ENCODE assay signal across 1 cellular context in the genomic region with DNA sequence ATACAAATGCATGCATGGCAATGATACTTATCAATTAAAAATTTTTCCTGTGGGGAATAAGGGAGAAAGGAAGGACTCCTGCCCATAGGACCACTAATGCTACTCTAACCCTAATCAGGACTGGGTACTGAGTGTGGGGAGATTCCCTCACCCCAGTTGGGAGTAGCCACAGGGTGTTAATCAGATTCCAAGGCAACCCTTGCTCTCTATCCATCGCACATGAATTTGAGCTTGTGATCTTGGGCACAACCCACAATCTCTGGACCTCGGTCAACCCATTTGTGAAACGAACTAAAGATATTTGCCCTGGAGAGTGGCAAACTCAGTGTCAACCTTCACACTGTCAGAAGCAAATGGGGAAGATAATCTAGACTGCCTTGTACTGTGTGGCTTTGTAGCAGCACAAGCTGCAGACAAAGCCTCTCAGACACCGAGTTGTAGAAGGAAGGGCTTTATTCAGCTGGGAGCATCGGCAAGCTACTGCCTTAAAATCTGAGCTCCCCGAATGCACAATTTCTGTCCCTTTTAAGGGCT.
TF ChIP-seq lines count a peak whose summit lies in the region.

No MANE protein-coding gene starts in this region.

TF ChIP-seq in K562, 482 proteins besides CTCF, POLR2A, EP300 and RAD21 (continued from another document):
- TF ChIP-seq, protein P1, sequence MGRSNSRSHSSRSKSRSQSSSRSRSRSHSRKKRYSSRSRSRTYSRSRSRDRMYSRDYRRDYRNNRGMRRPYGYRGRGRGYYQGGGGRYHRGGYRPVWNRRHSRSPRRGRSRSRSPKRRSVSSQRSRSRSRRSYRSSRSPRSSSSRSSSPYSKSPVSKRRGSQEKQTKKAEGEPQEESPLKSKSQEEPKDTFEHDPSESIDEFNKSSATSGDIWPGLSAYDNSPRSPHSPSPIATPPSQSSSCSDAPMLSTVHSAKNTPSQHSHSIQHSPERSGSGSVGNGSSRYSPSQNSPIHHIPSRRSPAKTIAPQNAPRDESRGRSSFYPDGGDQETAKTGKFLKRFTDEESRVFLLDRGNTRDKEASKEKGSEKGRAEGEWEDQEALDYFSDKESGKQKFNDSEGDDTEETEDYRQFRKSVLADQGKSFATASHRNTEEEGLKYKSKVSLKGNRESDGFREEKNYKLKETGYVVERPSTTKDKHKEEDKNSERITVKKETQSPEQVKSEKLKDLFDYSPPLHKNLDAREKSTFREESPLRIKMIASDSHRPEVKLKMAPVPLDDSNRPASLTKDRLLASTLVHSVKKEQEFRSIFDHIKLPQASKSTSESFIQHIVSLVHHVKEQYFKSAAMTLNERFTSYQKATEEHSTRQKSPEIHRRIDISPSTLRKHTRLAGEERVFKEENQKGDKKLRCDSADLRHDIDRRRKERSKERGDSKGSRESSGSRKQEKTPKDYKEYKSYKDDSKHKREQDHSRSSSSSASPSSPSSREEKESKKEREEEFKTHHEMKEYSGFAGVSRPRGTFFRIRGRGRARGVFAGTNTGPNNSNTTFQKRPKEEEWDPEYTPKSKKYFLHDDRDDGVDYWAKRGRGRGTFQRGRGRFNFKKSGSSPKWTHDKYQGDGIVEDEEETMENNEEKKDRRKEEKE (IDR thresholded peaks at IDR 0.05; ENCODE audit: borderline replicate concordance in 1 of 2, control insufficient read depth in 1 of 2, low read depth in 2 of 2, low read length in 1 of 2), result no peak
- TF ChIP-seq FOXP1 (CRISPR knock-in tag; IDR thresholded peaks at IDR 0.05) (no peak), ZNF766 (CRISPR knock-in tag; conservative IDR thresholded peaks at IDR 0.05) (no peak), ZNF24 (IDR thresholded peaks at IDR 0.05) (no peak), ARID1B (IDR thresholded peaks at IDR 0.05) (no peak), HEY1 (CRISPR knock-in tag; IDR thresholded peaks at IDR 0.05; ENCODE audit: borderline replicate concordance) (no peak), STAT5A (IDR thresholded peaks at IDR 0.05; ENCODE audit: borderline replicate concordance, low read length) (no peak), KLF10 (CRISPR knock-in tag; IDR thresholded peaks at IDR 0.05) (no peak)
- TF ChIP-seq, protein P2, sequence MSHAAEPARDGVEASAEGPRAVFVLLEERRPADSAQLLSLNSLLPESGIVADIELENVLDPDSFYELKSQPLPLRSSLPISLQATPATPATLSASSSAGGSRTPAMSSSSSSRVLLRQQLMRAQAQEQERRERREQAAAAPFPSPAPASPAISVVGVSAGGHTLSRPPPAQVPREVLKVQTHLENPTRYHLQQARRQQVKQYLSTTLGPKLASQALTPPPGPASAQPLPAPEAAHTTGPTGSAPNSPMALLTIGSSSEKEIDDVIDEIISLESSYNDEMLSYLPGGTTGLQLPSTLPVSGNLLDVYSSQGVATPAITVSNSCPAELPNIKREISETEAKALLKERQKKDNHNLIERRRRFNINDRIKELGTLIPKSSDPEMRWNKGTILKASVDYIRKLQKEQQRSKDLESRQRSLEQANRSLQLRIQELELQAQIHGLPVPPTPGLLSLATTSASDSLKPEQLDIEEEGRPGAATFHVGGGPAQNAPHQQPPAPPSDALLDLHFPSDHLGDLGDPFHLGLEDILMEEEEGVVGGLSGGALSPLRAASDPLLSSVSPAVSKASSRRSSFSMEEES (CRISPR knock-in tag; IDR thresholded peaks at IDR 0.05), result no peak
- TF ChIP-seq, protein P3, sequence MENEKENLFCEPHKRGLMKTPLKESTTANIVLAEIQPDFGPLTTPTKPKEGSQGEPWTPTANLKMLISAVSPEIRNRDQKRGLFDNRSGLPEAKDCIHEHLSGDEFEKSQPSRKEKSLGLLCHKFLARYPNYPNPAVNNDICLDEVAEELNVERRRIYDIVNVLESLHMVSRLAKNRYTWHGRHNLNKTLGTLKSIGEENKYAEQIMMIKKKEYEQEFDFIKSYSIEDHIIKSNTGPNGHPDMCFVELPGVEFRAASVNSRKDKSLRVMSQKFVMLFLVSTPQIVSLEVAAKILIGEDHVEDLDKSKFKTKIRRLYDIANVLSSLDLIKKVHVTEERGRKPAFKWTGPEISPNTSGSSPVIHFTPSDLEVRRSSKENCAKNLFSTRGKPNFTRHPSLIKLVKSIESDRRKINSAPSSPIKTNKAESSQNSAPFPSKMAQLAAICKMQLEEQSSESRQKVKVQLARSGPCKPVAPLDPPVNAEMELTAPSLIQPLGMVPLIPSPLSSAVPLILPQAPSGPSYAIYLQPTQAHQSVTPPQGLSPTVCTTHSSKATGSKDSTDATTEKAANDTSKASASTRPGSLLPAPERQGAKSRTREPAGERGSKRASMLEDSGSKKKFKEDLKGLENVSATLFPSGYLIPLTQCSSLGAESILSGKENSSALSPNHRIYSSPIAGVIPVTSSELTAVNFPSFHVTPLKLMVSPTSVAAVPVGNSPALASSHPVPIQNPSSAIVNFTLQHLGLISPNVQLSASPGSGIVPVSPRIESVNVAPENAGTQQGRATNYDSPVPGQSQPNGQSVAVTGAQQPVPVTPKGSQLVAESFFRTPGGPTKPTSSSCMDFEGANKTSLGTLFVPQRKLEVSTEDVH (IDR thresholded peaks at IDR 0.05; ENCODE audit: low read depth, partially characterized antibody), result no peak
- TF ChIP-seq, protein P4, sequence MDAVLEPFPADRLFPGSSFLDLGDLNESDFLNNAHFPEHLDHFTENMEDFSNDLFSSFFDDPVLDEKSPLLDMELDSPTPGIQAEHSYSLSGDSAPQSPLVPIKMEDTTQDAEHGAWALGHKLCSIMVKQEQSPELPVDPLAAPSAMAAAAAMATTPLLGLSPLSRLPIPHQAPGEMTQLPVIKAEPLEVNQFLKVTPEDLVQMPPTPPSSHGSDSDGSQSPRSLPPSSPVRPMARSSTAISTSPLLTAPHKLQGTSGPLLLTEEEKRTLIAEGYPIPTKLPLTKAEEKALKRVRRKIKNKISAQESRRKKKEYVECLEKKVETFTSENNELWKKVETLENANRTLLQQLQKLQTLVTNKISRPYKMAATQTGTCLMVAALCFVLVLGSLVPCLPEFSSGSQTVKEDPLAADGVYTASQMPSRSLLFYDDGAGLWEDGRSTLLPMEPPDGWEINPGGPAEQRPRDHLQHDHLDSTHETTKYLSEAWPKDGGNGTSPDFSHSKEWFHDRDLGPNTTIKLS (IDR thresholded peaks at IDR 0.05; ENCODE audit: borderline replicate concordance, low read depth), result no peak
TF ChIP-seq in K562: peak in this region for 0.
